Comparison of ENCODE assay signal across 10 cellular contexts in the genomic region with DNA sequence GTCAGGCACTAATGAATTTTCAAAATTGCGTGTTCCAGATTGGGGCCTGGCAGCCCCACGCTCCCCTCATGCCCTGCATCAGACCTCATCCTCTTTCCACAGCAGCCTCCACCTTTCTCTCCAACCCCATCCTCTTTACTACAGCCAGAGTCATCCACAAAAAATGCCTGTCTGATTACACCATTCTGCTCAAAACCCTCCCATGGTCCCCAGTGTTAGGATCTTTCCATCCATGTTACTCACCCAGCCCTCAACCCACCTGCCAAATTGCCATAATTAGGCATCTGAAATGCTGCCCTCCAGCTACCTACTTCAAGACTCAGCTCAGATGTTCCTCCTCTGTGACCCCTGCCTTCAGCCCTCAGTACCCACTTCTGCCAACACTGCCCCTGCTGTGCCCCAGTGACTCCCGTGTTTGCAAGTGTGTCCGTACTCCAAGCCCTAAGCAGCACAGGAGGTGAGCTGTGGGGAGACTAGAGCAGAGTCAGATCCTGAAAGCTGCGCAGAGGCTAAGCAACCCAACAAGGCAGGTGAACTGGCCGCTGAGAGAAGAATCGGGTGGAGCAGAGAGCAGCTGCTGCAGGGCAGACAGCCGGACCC. TPM values are rescaled to one million over a fixed set of nuclear protein-coding genes. Genes with fewer than 3 reads are reported as not detected.
DNase-seq lines count a peak whose midpoint lies in the region; ATAC-seq, FAIRE-seq and TF ChIP-seq lines count a peak whose summit lies in the region.
"Had no signal": no experiment of that assay in that cellular context is flagged by ENCODE, and none has a peak within 500 bp of the region (broad histone marks: within the 10 kb centered on the region; RNA-seq: fewer than 3 reads in every experiment).

No MANE protein-coding gene starts in this region.

- BruUV-seq in HepG2 (replicated peaks; lab: Mats Ljungman, UMichigan) = no TSS peak

- TF ChIP-seq RAD21 in HepG2 (CRISPR knock-in tag; IDR thresholded peaks at IDR 0.05) = no peak

- ATAC-seq in HepG2 = no peak
- no peak for ATAC-seq in HG02623 (IDR thresholded peaks at IDR 0.05; ENCODE audit: unreplicated experiment)
- no peak for ATAC-seq in HG02870 (IDR thresholded peaks at IDR 0.05; ENCODE audit: unreplicated experiment)

- no peak for TF ChIP-seq EP300 in HepG2 (IDR thresholded peaks at IDR 0.05; ENCODE audit: low read depth in 2 of 2, low read length in 2 of 2)
- no peak for TF ChIP-seq EP300 in HepG2 (CRISPR knock-in tag; IDR thresholded peaks at IDR 0.05; ENCODE audit: borderline replicate concordance)

- H3K4me2 ChIP-seq in HepG2 (ENCODE audit: low read depth, low read length) = peak overlapping the region; percentile 99

- H4K20me1 ChIP-seq in HepG2 (ENCODE audit: insufficient read depth, low read length) = 0 out of 2 replicates have a peak, but pooled peaks cover 2% of the 10 kb centered on the region

- H3K27ac ChIP-seq in HepG2 (ENCODE audit: extremely low read length, insufficient read depth, low read length) = no peak overlapping the region

- no peak for TF ChIP-seq POLR2A in HepG2 (IDR thresholded peaks at IDR 0.05; ENCODE audit: insufficient read depth in 1 of 2, low read depth in 2 of 2, low read length in 2 of 2)

- no peaks in the 10 kb centered on the region for H3K79me2 ChIP-seq in HepG2 (ENCODE audit: insufficient read depth, low read length)

- H3K27me3 ChIP-seq in HepG2 (ENCODE audit: control insufficient read depth in 1 of 2, insufficient read depth in 2 of 2, low read length in 2 of 2) = no peaks in the 10 kb centered on the region

- H3K4me1 ChIP-seq in HepG2 (ENCODE audit: insufficient read depth, low read length) = peaks cover 39% of the 10 kb centered on the region

- TF ChIP-seq CTCF in HFF-Myc (IDR thresholded peaks at IDR 0.05; ENCODE audit: low read depth, low read length, missing control alignments) = no peak
- no peak for TF ChIP-seq CTCF in HepG2 (CRISPR knock-in tag; IDR thresholded peaks at IDR 0.05)

- no peak overlapping the region for H2AFZ ChIP-seq in HepG2 (ENCODE audit: low read length)

- CTCF ChIA-PET in HepG2 (lab: Yijun Ruan, JAX; ENCODE audit: low intra/inter-chr PET ratio, low total read pairs) = interaction anchor here (4.6 kb wide), 1 partner anchor 169 kb away, joined by 44 read pairs; no protein-coding TSS in a partner anchor

- H3K9me3 ChIP-seq in HepG2 (ENCODE audit: low read length) = no peaks in the 10 kb centered on the region

- no peaks in the 10 kb centered on the region; a peak in 1 of 5 replicates for H3K36me3 ChIP-seq in HepG2 (replicated peaks in 1 of 2; ENCODE audit: control insufficient read depth in 1 of 2, insufficient read depth in 2 of 2, low read length in 2 of 2)

- FAIRE-seq in HepG2 (lab: Jason Lieb, UNC) = no peak
- FAIRE-seq: endometrium had no signal

- 60% methylated on average over 6 of the region's 8 CpGs for WGBS in HepG2 (ENCODE audit: low lambda C conversion rate)

- intact Hi-C loops in HepG2 (cut with micrococcal nuclease; ENCODE audit: unreplicated experiment) = loop anchor here (10.0 kb wide), 1 partner anchor 102 kb away; the partner anchor contains the start of gene SLC6A9

- no peak overlapping the region for H3K9ac ChIP-seq in HepG2 (ENCODE audit: insufficient read depth, low read depth, low read length)

- peak overlapping the region; percentile 44 for H3K4me3 ChIP-seq in HFF-Myc (replicated peaks; ENCODE audit: low read depth, low read length)
- peak overlapping the region; percentile 39 to 84 (median 61); a peak in 4 of 6 replicates for H3K4me3 ChIP-seq in HepG2 (replicated peaks in 1 of 3; ENCODE audit: insufficient read depth in 1 of 3, low read depth in 2 of 3, low read length in 3 of 3)

- peak; percentile 38 for DNase-seq in A172 (ENCODE audit: low spot score)
- DNase-seq in HFF-Myc (ENCODE audit: extremely low read depth, low read depth) = no peak
- DNase-seq in astrocyte of the hippocampus (ENCODE audit: low read depth, low spot score) = peak; percentile 60
- no peak for DNase-seq in HepG2 (ENCODE audit: low spot score)
- DNase-seq in stimulated activated CD4-positive, alpha-beta T cell treated with anti-CD3 and anti-CD28 coated beads, Interleukin-4, amount 100 ng/mL, for 24 hours = no peak
- no peak for DNase-seq in NAMALWA (ENCODE audit: low spot score)
- DNase-seq: NCI-H2081 had no signal

- POLR2A ChIA-PET in HepG2 (lab: Yijun Ruan, JAX) = interaction anchor here (2.7 kb wide), 1 partner anchor 99 kb away, joined by 9 read pairs; the partner anchor contains the start of gene SLC6A9

- in situ Hi-C loops in HepG2 (cut with HindIII; ENCODE audit: extremely low pct_ligation_motif_present, low pct_unique_long_range_greater_than_20kb) = loop anchor here (5.0 kb wide), 2 partner anchors 176 to 406 kb away; no protein-coding TSS in a partner anchor

RNA-seq across cellular contexts. Expression of gene ARTN, which starts 0.7 kb away (rescaled TPM):
- not detected in 2 replicates for total RNA-seq in A172 (2014; rRNA removed; shearing (Covaris generic))
- total RNA-seq in HepG2 (2016; rRNA removed; fragmentation: Illumina TruSeq; extraction: Trizol) = 0.62 TPM in 1 of 2 replicates, not detected in the other
- total RNA-seq in HepG2 (2016; cell fraction: cytosol; rRNA removed; fragmentation: Illumina TruSeq; extraction: Trizol; ENCODE audit: low read depth) = 0.40 and 0.62 TPM in 2 replicates
- total RNA-seq in HepG2 (2016; cell fraction: insoluble cytoplasmic fraction; rRNA removed; fragmentation: Illumina TruSeq; extraction: Trizol) = 0.24 and 0.61 TPM in 2 replicates
- 0.28 and 0.55 TPM in 2 replicates for total RNA-seq in HepG2 (2016; cell fraction: membrane; rRNA removed; fragmentation: Illumina TruSeq; extraction: Trizol)
- 0.62 and 0.81 TPM in 2 replicates for total RNA-seq in HepG2 (2016; cell fraction: nucleus; rRNA removed; fragmentation: Illumina TruSeq; extraction: Trizol)
- polyA plus RNA-seq in HepG2 (2011; rRNA removed) = 0.11 and 0.21 TPM in 2 replicates
- 0.05 and 0.07 TPM in 2 replicates for polyA plus RNA-seq in HepG2 (2011; cell fraction: cytosol; rRNA removed)
- 1.3 and 1.4 TPM in 2 replicates for polyA plus RNA-seq in HepG2 (2011; cell fraction: nucleus; rRNA removed)
- polyA plus RNA-seq in HepG2 (2012) = 0.12 and 0.28 TPM in 2 replicates
- 0.10 TPM in 2 replicates for polyA plus RNA-seq in HepG2 (2016; cell fraction: cytosol; fragmentation: Illumina TruSeq; extraction: Trizol; ENCODE audit: low read depth)
- polyA plus RNA-seq in HepG2 (2016; cell fraction: insoluble cytoplasmic fraction; fragmentation: Illumina TruSeq; extraction: Trizol; ENCODE audit: low read depth) = 0.43 TPM in 1 of 2 replicates, not detected in the other
- 0.29 and 0.33 TPM in 2 replicates for polyA plus RNA-seq in HepG2 (2016; cell fraction: membrane; fragmentation: Illumina TruSeq; extraction: Trizol; ENCODE audit: low read depth)
- polyA plus RNA-seq in HepG2 (2016; cell fraction: nucleus; fragmentation: Illumina TruSeq; extraction: Trizol; ENCODE audit: insufficient read depth, low read depth) = 0.81 and 2.0 TPM in 2 replicates
- polyA minus RNA-seq in HepG2 (2011; rRNA and poly(A)+ RNA removed; ENCODE audit: low replicate concordance) = 0.44 and 1.7 TPM in 2 replicates
- polyA minus RNA-seq in HepG2 (2011; cell fraction: cytosol; rRNA and poly(A)+ RNA removed) = not detected in 2 replicates
- 0.62 and 0.77 TPM in 2 replicates for polyA minus RNA-seq in HepG2 (2011; cell fraction: nucleus; rRNA and poly(A)+ RNA removed)

RNA-seq across cellular contexts. Expression of gene IPO13, which starts 13.9 kb away (rescaled TPM):
- total RNA-seq in A172 (2014; rRNA removed; shearing (Covaris generic)) = 23.9 and 25.2 TPM in 2 replicates
- 14.3 and 15.6 TPM in 2 replicates for total RNA-seq in HepG2 (2016; rRNA removed; fragmentation: Illumina TruSeq; extraction: Trizol)
- total RNA-seq in HepG2 (2016; cell fraction: cytosol; rRNA removed; fragmentation: Illumina TruSeq; extraction: Trizol; ENCODE audit: low read depth) = 2.4 and 3.1 TPM in 2 replicates
- 13.4 and 14.4 TPM in 2 replicates for total RNA-seq in HepG2 (2016; cell fraction: insoluble cytoplasmic fraction; rRNA removed; fragmentation: Illumina TruSeq; extraction: Trizol)
- total RNA-seq in HepG2 (2016; cell fraction: membrane; rRNA removed; fragmentation: Illumina TruSeq; extraction: Trizol) = 5.8 and 6.8 TPM in 2 replicates
- 15.1 and 20.1 TPM in 2 replicates for total RNA-seq in HepG2 (2016; cell fraction: nucleus; rRNA removed; fragmentation: Illumina TruSeq; extraction: Trizol)
- polyA plus RNA-seq in HepG2 (2011; rRNA removed) = 12.9 and 15.0 TPM in 2 replicates
- polyA plus RNA-seq in HepG2 (2011; cell fraction: cytosol; rRNA removed) = 11.2 and 12.8 TPM in 2 replicates
- 43.8 and 47.3 TPM in 2 replicates for polyA plus RNA-seq in HepG2 (2011; cell fraction: nucleus; rRNA removed)
- polyA plus RNA-seq in HepG2 (2012) = 9.7 and 11.8 TPM in 2 replicates
- 2.2 and 2.4 TPM in 2 replicates for polyA plus RNA-seq in HepG2 (2016; cell fraction: cytosol; fragmentation: Illumina TruSeq; extraction: Trizol; ENCODE audit: low read depth)
- 14.5 and 14.6 TPM in 2 replicates for polyA plus RNA-seq in HepG2 (2016; cell fraction: insoluble cytoplasmic fraction; fragmentation: Illumina TruSeq; extraction: Trizol; ENCODE audit: low read depth)
- polyA plus RNA-seq in HepG2 (2016; cell fraction: membrane; fragmentation: Illumina TruSeq; extraction: Trizol; ENCODE audit: low read depth) = 3.4 and 5.4 TPM in 2 replicates
- 47.0 and 47.3 TPM in 2 replicates for polyA plus RNA-seq in HepG2 (2016; cell fraction: nucleus; fragmentation: Illumina TruSeq; extraction: Trizol; ENCODE audit: insufficient read depth, low read depth)
- 37.2 and 43.4 TPM in 2 replicates for polyA minus RNA-seq in HepG2 (2011; rRNA and poly(A)+ RNA removed; ENCODE audit: low replicate concordance)
- polyA minus RNA-seq in HepG2 (2011; cell fraction: cytosol; rRNA and poly(A)+ RNA removed) = 8.7 and 12.3 TPM in 2 replicates
- polyA minus RNA-seq in HepG2 (2011; cell fraction: nucleus; rRNA and poly(A)+ RNA removed) = 9.8 and 11.1 TPM in 2 replicates

RNA-seq across cellular contexts. Expression of gene DPH2, which starts 36.9 kb away (rescaled TPM):
- 26.5 and 31.6 TPM in 2 replicates for total RNA-seq in A172 (2014; rRNA removed; shearing (Covaris generic))
- total RNA-seq in HepG2 (2016; rRNA removed; fragmentation: Illumina TruSeq; extraction: Trizol) = 38.3 and 40.5 TPM in 2 replicates
- total RNA-seq in HepG2 (2016; cell fraction: cytosol; rRNA removed; fragmentation: Illumina TruSeq; extraction: Trizol; ENCODE audit: low read depth) = 15.2 TPM in 2 replicates
- total RNA-seq in HepG2 (2016; cell fraction: insoluble cytoplasmic fraction; rRNA removed; fragmentation: Illumina TruSeq; extraction: Trizol) = 33.0 and 37.1 TPM in 2 replicates
- 43.0 and 46.2 TPM in 2 replicates for total RNA-seq in HepG2 (2016; cell fraction: membrane; rRNA removed; fragmentation: Illumina TruSeq; extraction: Trizol)
- total RNA-seq in HepG2 (2016; cell fraction: nucleus; rRNA removed; fragmentation: Illumina TruSeq; extraction: Trizol) = 21.9 and 28.3 TPM in 2 replicates
- 32.2 and 39.3 TPM in 2 replicates for polyA plus RNA-seq in HepG2 (2011; rRNA removed)
- polyA plus RNA-seq in HepG2 (2011; cell fraction: cytosol; rRNA removed) = 29.8 and 30.1 TPM in 2 replicates
- 143 and 148 TPM in 2 replicates for polyA plus RNA-seq in HepG2 (2011; cell fraction: nucleus; rRNA removed)
- polyA plus RNA-seq in HepG2 (2012) = 16.3 and 20.7 TPM in 2 replicates
- polyA plus RNA-seq in HepG2 (2016; cell fraction: cytosol; fragmentation: Illumina TruSeq; extraction: Trizol; ENCODE audit: low read depth) = 16.6 and 18.7 TPM in 2 replicates
- polyA plus RNA-seq in HepG2 (2016; cell fraction: insoluble cytoplasmic fraction; fragmentation: Illumina TruSeq; extraction: Trizol; ENCODE audit: low read depth) = 33.1 and 38.5 TPM in 2 replicates
- polyA plus RNA-seq in HepG2 (2016; cell fraction: membrane; fragmentation: Illumina TruSeq; extraction: Trizol; ENCODE audit: low read depth) = 41.7 and 43.1 TPM in 2 replicates
- 50.3 and 52.5 TPM in 2 replicates for polyA plus RNA-seq in HepG2 (2016; cell fraction: nucleus; fragmentation: Illumina TruSeq; extraction: Trizol; ENCODE audit: insufficient read depth, low read depth)
- 71.2 and 144 TPM in 2 replicates for polyA minus RNA-seq in HepG2 (2011; rRNA and poly(A)+ RNA removed; ENCODE audit: low replicate concordance)
- 10.3 and 13.5 TPM in 2 replicates for polyA minus RNA-seq in HepG2 (2011; cell fraction: cytosol; rRNA and poly(A)+ RNA removed)
- 36.7 and 43.0 TPM in 2 replicates for polyA minus RNA-seq in HepG2 (2011; cell fraction: nucleus; rRNA and poly(A)+ RNA removed)

RNA-seq across cellular contexts. Expression of gene ATP6V0B, which starts 41.9 kb away (rescaled TPM):
- 187 and 202 TPM in 2 replicates for total RNA-seq in A172 (2014; rRNA removed; shearing (Covaris generic))
- total RNA-seq in HepG2 (2016; rRNA removed; fragmentation: Illumina TruSeq; extraction: Trizol) = 76.4 and 161 TPM in 2 replicates
- 117 and 155 TPM in 2 replicates for total RNA-seq in HepG2 (2016; cell fraction: cytosol; rRNA removed; fragmentation: Illumina TruSeq; extraction: Trizol; ENCODE audit: low read depth)
- total RNA-seq in HepG2 (2016; cell fraction: insoluble cytoplasmic fraction; rRNA removed; fragmentation: Illumina TruSeq; extraction: Trizol) = 83.5 and 169 TPM in 2 replicates
- total RNA-seq in HepG2 (2016; cell fraction: membrane; rRNA removed; fragmentation: Illumina TruSeq; extraction: Trizol) = 125 and 145 TPM in 2 replicates
- total RNA-seq in HepG2 (2016; cell fraction: nucleus; rRNA removed; fragmentation: Illumina TruSeq; extraction: Trizol) = 134 and 145 TPM in 2 replicates
- 157 and 169 TPM in 2 replicates for polyA plus RNA-seq in HepG2 (2011; rRNA removed)
- 171 and 212 TPM in 2 replicates for polyA plus RNA-seq in HepG2 (2011; cell fraction: cytosol; rRNA removed)
- polyA plus RNA-seq in HepG2 (2011; cell fraction: nucleus; rRNA removed) = 191 and 208 TPM in 2 replicates
- polyA plus RNA-seq in HepG2 (2012) = 45.1 and 96.9 TPM in 2 replicates
- 104 and 146 TPM in 2 replicates for polyA plus RNA-seq in HepG2 (2016; cell fraction: cytosol; fragmentation: Illumina TruSeq; extraction: Trizol; ENCODE audit: low read depth)
- 64.0 and 66.5 TPM in 2 replicates for polyA plus RNA-seq in HepG2 (2016; cell fraction: insoluble cytoplasmic fraction; fragmentation: Illumina TruSeq; extraction: Trizol; ENCODE audit: low read depth)
- polyA plus RNA-seq in HepG2 (2016; cell fraction: membrane; fragmentation: Illumina TruSeq; extraction: Trizol; ENCODE audit: low read depth) = 95.1 and 113 TPM in 2 replicates
- 218 and 233 TPM in 2 replicates for polyA plus RNA-seq in HepG2 (2016; cell fraction: nucleus; fragmentation: Illumina TruSeq; extraction: Trizol; ENCODE audit: insufficient read depth, low read depth)
- 161 and 288 TPM in 2 replicates for polyA minus RNA-seq in HepG2 (2011; rRNA and poly(A)+ RNA removed; ENCODE audit: low replicate concordance)
- polyA minus RNA-seq in HepG2 (2011; cell fraction: cytosol; rRNA and poly(A)+ RNA removed) = 33.1 and 37.3 TPM in 2 replicates
- polyA minus RNA-seq in HepG2 (2011; cell fraction: nucleus; rRNA and poly(A)+ RNA removed) = 51.0 and 60.8 TPM in 2 replicates

RNA-seq across cellular contexts. Expression of gene B4GALT2, which starts 46.1 kb away (rescaled TPM):
- total RNA-seq in A172 (2014; rRNA removed; shearing (Covaris generic)) = 71.8 and 114 TPM in 2 replicates
- 56.5 and 78.0 TPM in 2 replicates for total RNA-seq in HepG2 (2016; rRNA removed; fragmentation: Illumina TruSeq; extraction: Trizol)
- total RNA-seq in HepG2 (2016; cell fraction: cytosol; rRNA removed; fragmentation: Illumina TruSeq; extraction: Trizol; ENCODE audit: low read depth) = 81.0 and 86.5 TPM in 2 replicates
- 57.1 and 86.7 TPM in 2 replicates for total RNA-seq in HepG2 (2016; cell fraction: insoluble cytoplasmic fraction; rRNA removed; fragmentation: Illumina TruSeq; extraction: Trizol)
- total RNA-seq in HepG2 (2016; cell fraction: membrane; rRNA removed; fragmentation: Illumina TruSeq; extraction: Trizol) = 144 and 151 TPM in 2 replicates
- 42.0 and 49.7 TPM in 2 replicates for total RNA-seq in HepG2 (2016; cell fraction: nucleus; rRNA removed; fragmentation: Illumina TruSeq; extraction: Trizol)
- 41.9 and 57.0 TPM in 2 replicates for polyA plus RNA-seq in HepG2 (2011; rRNA removed)
- polyA plus RNA-seq in HepG2 (2011; cell fraction: cytosol; rRNA removed) = 39.2 and 66.4 TPM in 2 replicates
- polyA plus RNA-seq in HepG2 (2011; cell fraction: nucleus; rRNA removed) = 53.0 and 54.3 TPM in 2 replicates
- 40.1 and 41.5 TPM in 2 replicates for polyA plus RNA-seq in HepG2 (2012)
- 96.5 and 101 TPM in 2 replicates for polyA plus RNA-seq in HepG2 (2016; cell fraction: cytosol; fragmentation: Illumina TruSeq; extraction: Trizol; ENCODE audit: low read depth)
- 67.6 and 73.0 TPM in 2 replicates for polyA plus RNA-seq in HepG2 (2016; cell fraction: insoluble cytoplasmic fraction; fragmentation: Illumina TruSeq; extraction: Trizol; ENCODE audit: low read depth)
- 132 and 145 TPM in 2 replicates for polyA plus RNA-seq in HepG2 (2016; cell fraction: membrane; fragmentation: Illumina TruSeq; extraction: Trizol; ENCODE audit: low read depth)
- 86.0 and 90.4 TPM in 2 replicates for polyA plus RNA-seq in HepG2 (2016; cell fraction: nucleus; fragmentation: Illumina TruSeq; extraction: Trizol; ENCODE audit: insufficient read depth, low read depth)
- polyA minus RNA-seq in HepG2 (2011; rRNA and poly(A)+ RNA removed; ENCODE audit: low replicate concordance) = 52.0 and 94.8 TPM in 2 replicates
- 24.3 and 27.3 TPM in 2 replicates for polyA minus RNA-seq in HepG2 (2011; cell fraction: cytosol; rRNA and poly(A)+ RNA removed)
- 13.7 and 15.8 TPM in 2 replicates for polyA minus RNA-seq in HepG2 (2011; cell fraction: nucleus; rRNA and poly(A)+ RNA removed)

Comparison
In these comparisons a context has a peak if more than half of its experiments do, and no peak if none do; other contexts are left out.
1. DNase-seq: peak in A172 (single experiment) and astrocyte of the hippocampus (single experiment); none in HFF-Myc (single experiment), HepG2 (single experiment), stimulated activated CD4-positive, alpha-beta T cell treated with anti-CD3 and anti-CD28 coated beads, Interleukin-4, amount 100 ng/mL, for 24 hours (single experiment) and NAMALWA (single experiment).